8 cellular contexts compared by ENCODE assay signal in genomic region chr12:104790296-104791125, GRCh38.
DNase-seq lines count a peak whose midpoint lies in the region; ATAC-seq and TF ChIP-seq lines count a peak whose summit lies in the region.

No MANE protein-coding gene starts in this region.

- intact Hi-C loops in testis (cut with DNase I; ENCODE audit: low total_unique reads): no loop called here

- TF ChIP-seq POLR2A in testis (IDR thresholded peaks at IDR 0.05): no peak

- no peak for ATAC-seq in HG03097 (IDR thresholded peaks at IDR 0.05; ENCODE audit: low FRiP score, unreplicated experiment)
- ATAC-seq in GM19328 (IDR thresholded peaks at IDR 0.05; ENCODE audit: unreplicated experiment): no peak

- peak; percentile 54 for TF ChIP-seq CTCF in AG10803 (conservative IDR thresholded peaks at IDR 0.05; ENCODE audit: low read length)
- TF ChIP-seq CTCF in HEK293 (tag by site-specific recombination; IDR thresholded peaks at IDR 0.05): peak; percentile 48; the same call in 1 of the 2 replicates
- peak in 2 of 3 experiments; percentile 36 to 64 for TF ChIP-seq CTCF in testis (IDR thresholded peaks at IDR 0.05)

- WGBS in testis, 2 donors: 47 to 52% methylated on average over 19 of the region's 19 CpGs

- CTCF ChIA-PET in HEK293 (lab: Yijun Ruan, JAX): interaction anchor here (0.7 to 1.5 kb wide), 10 partner anchors 9 to 409 kb away, joined by 3 to 11 read pairs (median 4); no protein-coding TSS in a partner anchor

- H3K36me3 ChIP-seq in HEK293 (ENCODE audit: control insufficient read depth in 2 of 2, insufficient read depth in 1 of 2, low read length in 2 of 2): no peaks in the 10 kb centered on the region
- no peaks in the 10 kb centered on the region for H3K36me3 ChIP-seq in testis (ENCODE audit: low read depth, missing control alignments)

- no peaks in the 10 kb centered on the region for H3K9me3 ChIP-seq in HEK293 (ENCODE audit: control insufficient read depth, insufficient read depth, low read depth, low read length)
- no peaks in the 10 kb centered on the region for H3K9me3 ChIP-seq in testis

- no peak overlapping the region for H3K27ac ChIP-seq in HEK293 (ENCODE audit: extremely low read depth, low read depth, low read length)
- no peak overlapping the region for H3K27ac ChIP-seq in testis

- POLR2A ChIA-PET in HEK293 (lab: Yijun Ruan, JAX): no interaction called here

- H3K27me3 ChIP-seq in testis: no peaks in the 10 kb centered on the region

- H3K4me1 ChIP-seq in HEK293 (ENCODE audit: control insufficient read depth, insufficient read depth, low read length) (no peaks in the 10 kb centered on the region), testis (peaks cover 8% of the 10 kb centered on the region)

- H3K4me3 ChIP-seq in AG10803 (ENCODE audit: low read length): no peak overlapping the region
- H3K4me3 ChIP-seq in HEK293 (ENCODE audit: low read depth, low read length): no peak overlapping the region
- peak overlapping the region in 1 of 2 donors; percentile 27 for H3K4me3 ChIP-seq in testis

- DNase-seq in AG10803 (ENCODE audit: low read depth): no peak
- DNase-seq in activated CD4-positive, alpha-beta T cell treated with anti-CD3 and anti-CD28 coated beads for 1 hour: peak; percentile 15
- peak; percentile 80 for DNase-seq in ecto neural progenitor cell (ENCODE audit: low spot score)
- DNase-seq in myocyte (ENCODE audit: low read depth): peak; percentile 9
- peak; percentile 67 for DNase-seq in testis

TF ChIP-seq in HEK293, 187 proteins besides CTCF, POLR2A, EP300 and RAD21:
- TF ChIP-seq ZNF585B (tag by site-specific recombination; IDR thresholded peaks at IDR 0.05) (no peak), ZIC2 (tag by site-specific recombination; IDR thresholded peaks at IDR 0.05) (no peak), SCRT1 (tag by site-specific recombination; IDR thresholded peaks at IDR 0.05; ENCODE audit: borderline replicate concordance) (peak; percentile 83; the same call in 1 of the 2 replicates), KLF9 (tag by site-specific recombination; IDR thresholded peaks at IDR 0.05; ENCODE audit: low read depth) (no peak), ZXDB (tag by site-specific recombination; IDR thresholded peaks at IDR 0.05) (no peak), ZFHX2 (tag by site-specific recombination; conservative IDR thresholded peaks at IDR 0.05) (no peak), ZNF600 (tag by site-specific recombination; IDR thresholded peaks at IDR 0.05) (no peak), SCRT2 (tag by site-specific recombination; IDR thresholded peaks at IDR 0.05) (peak; percentile 92)
